In genomic region chr10:32000937-32001336, GRCh38 we compare ENCODE assay signal across 1 cellular context.
A peak's percentile ranks its signal among the peaks of the same experiment; 100 is the strongest.
TF ChIP-seq lines count a peak whose summit lies in the region.

No MANE protein-coding gene starts in this region.

TF ChIP-seq in H1, 55 proteins besides CTCF, POLR2A, EP300 and RAD21 (continued from another document):
- TF ChIP-seq TEAD4 (IDR thresholded peaks at IDR 0.05; ENCODE audit: low read depth, low read length) = peak; percentile 95
TF ChIP-seq in H1: peak in this region for 3.
